Comparison of ENCODE assay signal across 10 cellular contexts in the genomic region with DNA sequence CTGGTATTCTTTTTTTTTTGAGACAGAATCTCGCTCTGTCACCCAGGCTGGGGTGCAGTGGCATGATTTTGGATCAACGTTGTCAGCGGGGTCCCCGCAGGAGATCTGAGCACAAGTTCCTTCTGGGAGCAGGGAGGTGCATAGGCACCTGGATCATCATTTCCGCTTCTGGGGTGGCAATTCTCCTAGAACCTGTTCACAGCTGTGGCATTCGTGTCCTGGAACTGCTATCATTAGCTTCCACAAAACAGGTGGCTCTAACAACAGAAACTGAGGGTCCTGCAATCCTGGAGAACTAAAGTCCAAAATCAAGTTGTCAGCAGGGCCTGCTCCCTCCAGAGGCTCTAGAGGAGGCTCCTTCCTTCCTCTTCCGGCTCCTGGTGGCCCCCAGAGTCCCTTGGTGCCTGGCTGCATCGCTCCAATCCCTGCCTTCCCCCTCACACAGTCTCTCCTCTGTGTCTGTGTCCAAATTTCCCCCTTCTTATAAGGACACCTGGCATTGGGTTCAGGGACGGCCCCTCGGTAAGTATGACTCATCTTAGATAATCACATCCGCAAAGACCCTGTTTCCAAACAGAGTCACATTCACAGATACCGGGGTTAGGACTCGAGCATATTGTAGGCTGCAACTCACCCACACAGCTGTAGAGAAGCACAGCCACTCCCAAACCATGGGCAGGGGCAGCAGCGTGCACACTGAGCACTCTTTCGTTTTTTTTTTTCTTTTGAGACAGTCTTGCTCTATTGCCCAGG. TPM values are rescaled to one million over a fixed set of nuclear protein-coding genes. Genes with fewer than 3 reads are reported as not detected.
DNase-seq lines count a peak whose midpoint lies in the region; ATAC-seq, FAIRE-seq and TF ChIP-seq lines count a peak whose summit lies in the region.
"Had no signal": no experiment of that assay in that cellular context is flagged by ENCODE, and none has a peak within 500 bp of the region (broad histone marks: within the 10 kb centered on the region; RNA-seq: fewer than 3 reads in every experiment).

No MANE protein-coding gene starts in this region.

- WGBS in HepG2 (ENCODE audit: low lambda C conversion rate), result 29% methylated on average over 15 of the region's 15 CpGs
- 61 to 76% methylated on average over 15 of the region's 15 CpGs for WGBS in thyroid gland, 2 donors

- TF ChIP-seq EP300 in HepG2 (IDR thresholded peaks at IDR 0.05; ENCODE audit: low read depth in 2 of 2, low read length in 2 of 2) (peak in 1 of 2 experiments; percentile 53; a peak in 1 of 4 replicates), HepG2 (CRISPR knock-in tag; IDR thresholded peaks at IDR 0.05; ENCODE audit: borderline replicate concordance) (no peak)

- TF ChIP-seq RAD21 in HepG2 (CRISPR knock-in tag; IDR thresholded peaks at IDR 0.05), result no peak

- in situ Hi-C loops in HepG2 (cut with HindIII; ENCODE audit: extremely low pct_ligation_motif_present, low pct_unique_long_range_greater_than_20kb), result no loop called here

- H3K4me2 ChIP-seq in HepG2 (ENCODE audit: low read depth, low read length), result peak overlapping the region; percentile 57

- BruUV-seq in HepG2 (replicated peaks; lab: Mats Ljungman, UMichigan), result TSS peak; percentile 91

- peak overlapping the region; percentile 27; the same call in 1 of the 2 replicates for H3K9ac ChIP-seq in HepG2 (ENCODE audit: insufficient read depth, low read depth, low read length)

- H3K27me3 ChIP-seq in HepG2 (ENCODE audit: control insufficient read depth in 1 of 2, insufficient read depth in 2 of 2, low read length in 2 of 2), result no peaks in the 10 kb centered on the region
- H3K27me3 ChIP-seq in thyroid gland, result no peaks in the 10 kb centered on the region

- H3K27ac ChIP-seq in HepG2 (ENCODE audit: extremely low read length, insufficient read depth, low read length) (no peak overlapping the region), thyroid gland (no peak overlapping the region)
- H3K27ac ChIP-seq: 22Rv1 had no signal

- ATAC-seq in GM21717 (IDR thresholded peaks at IDR 0.05; ENCODE audit: unreplicated experiment) (peak; percentile 46), HepG2 (peak; percentile 45), sciatic nerve (no peak)

- CTCF ChIA-PET in HepG2 (lab: Yijun Ruan, JAX; ENCODE audit: low intra/inter-chr PET ratio, low total read pairs), result no interaction called here

- H3K36me3 ChIP-seq in HepG2 (replicated peaks in 1 of 2; ENCODE audit: control insufficient read depth in 1 of 2, insufficient read depth in 2 of 2, low read length in 2 of 2) (no peaks in the 10 kb centered on the region), thyroid gland (no peaks in the 10 kb centered on the region)

- no peaks in the 10 kb centered on the region for H3K79me2 ChIP-seq in HepG2 (ENCODE audit: insufficient read depth, low read length)

- TF ChIP-seq POLR2A in HepG2 (IDR thresholded peaks at IDR 0.05; ENCODE audit: insufficient read depth in 1 of 2, low read depth in 2 of 2, low read length in 2 of 2), result peak in 1 of 2 experiments; percentile 31; a peak in 1 of 4 replicates
- TF ChIP-seq POLR2A in thyroid gland (IDR thresholded peaks at IDR 0.05), result no peak

- TF ChIP-seq CTCF in HepG2 (CRISPR knock-in tag; IDR thresholded peaks at IDR 0.05), result no peak
- TF ChIP-seq CTCF in thyroid gland (IDR thresholded peaks at IDR 0.05), result no peak

- H3K4me1 ChIP-seq in HepG2 (ENCODE audit: insufficient read depth, low read length), result peaks cover 70% of the 10 kb centered on the region
- peaks cover 7 to 12% of the 10 kb centered on the region in 2 donors for H3K4me1 ChIP-seq in thyroid gland

- H4K20me1 ChIP-seq in HepG2 (ENCODE audit: insufficient read depth, low read length), result no peaks in the 10 kb centered on the region

- no peak overlapping the region for H2AFZ ChIP-seq in HepG2 (ENCODE audit: low read length)

- FAIRE-seq in HTR-8/SVneo (lab: Jason Lieb, UNC) (peak; percentile 76), HepG2 (lab: Jason Lieb, UNC) (peak; percentile 60)

- peak overlapping the region in 1 of 3 experiments; percentile 20; a peak in 1 of 6 replicates for H3K4me3 ChIP-seq in HepG2 (replicated peaks in 1 of 3; ENCODE audit: insufficient read depth in 1 of 3, low read depth in 2 of 3, low read length in 3 of 3)
- no peak overlapping the region for H3K4me3 ChIP-seq in thyroid gland (replicated peaks in 1 of 3)

- POLR2A ChIA-PET in HepG2 (lab: Yijun Ruan, JAX), result interaction anchor here (0.5 to 10.2 kb wide), 11 partner anchors 15 to 62 kb away, joined by 3 to 228 read pairs (median 3); partner anchors contain the start of gene SLC7A5

- H3K9me3 ChIP-seq in HepG2 (ENCODE audit: low read length) (no peaks in the 10 kb centered on the region), thyroid gland (no peaks in the 10 kb centered on the region)

- peak; percentile 30 for DNase-seq in DMS 273 (lab: John Stamatoyannopoulos, UW; ENCODE audit: unreplicated experiment)
- no peak for DNase-seq in DMS 273 treated with DMSO at 0.1 percent for 48 hours (lab: John Stamatoyannopoulos, UW)
- DNase-seq in HTR-8/SVneo (ENCODE audit: insufficient read length, low spot score), result peak; percentile 43
- DNase-seq in HepG2 (ENCODE audit: low spot score), result peak; percentile 82
- no peak for DNase-seq in NCI-H345 treated with DMSO at 0.1 percent for 48 hours (lab: John Stamatoyannopoulos, UW; ENCODE audit: unreplicated experiment)
- DNase-seq in sciatic nerve (ENCODE audit: low spot score), result no peak
- DNase-seq in thyroid gland, result no peak
- DNase-seq: NCI-H1092 had no signal

- intact Hi-C loops in HepG2 (cut with micrococcal nuclease; ENCODE audit: unreplicated experiment) (no loop called here), sciatic nerve (cut with DNase I) (no loop called here), thyroid gland (cut with DNase I) (no loop called here)

RNA-seq across cellular contexts. Expression of gene KLHDC4, which starts 43.5 kb away (rescaled TPM):
- total RNA-seq in HepG2 (2016; rRNA removed; fragmentation: Illumina TruSeq; extraction: Trizol) (26.7 and 31.8 TPM in 2 replicates), sciatic nerve (41.5 TPM), thyroid gland (10 to 100 TPM; 19.9 to 40.9 (median 30.3) TPM)
- total RNA-seq in HepG2 (2016; cell fraction: cytosol; rRNA removed; fragmentation: Illumina TruSeq; extraction: Trizol; ENCODE audit: low read depth), result 19.6 and 21.0 TPM in 2 replicates
- 27.2 and 34.0 TPM in 2 replicates for total RNA-seq in HepG2 (2016; cell fraction: insoluble cytoplasmic fraction; rRNA removed; fragmentation: Illumina TruSeq; extraction: Trizol)
- total RNA-seq in HepG2 (2016; cell fraction: membrane; rRNA removed; fragmentation: Illumina TruSeq; extraction: Trizol), result 12.7 and 13.0 TPM in 2 replicates
- 35.2 and 38.5 TPM in 2 replicates for total RNA-seq in HepG2 (2016; cell fraction: nucleus; rRNA removed; fragmentation: Illumina TruSeq; extraction: Trizol)
- polyA plus RNA-seq in HepG2 (2011; rRNA removed), result 18.7 and 22.7 TPM in 2 replicates
- 8.9 and 14.1 TPM in 2 replicates for polyA plus RNA-seq in HepG2 (2011; cell fraction: cytosol; rRNA removed)
- 122 TPM in 2 replicates for polyA plus RNA-seq in HepG2 (2011; cell fraction: nucleus; rRNA removed)
- polyA plus RNA-seq in HepG2 (2012), result 24.2 and 33.3 TPM in 2 replicates
- polyA plus RNA-seq in HepG2 (2016; cell fraction: cytosol; fragmentation: Illumina TruSeq; extraction: Trizol; ENCODE audit: low read depth), result 3.6 TPM in 2 replicates
- polyA plus RNA-seq in HepG2 (2016; cell fraction: insoluble cytoplasmic fraction; fragmentation: Illumina TruSeq; extraction: Trizol; ENCODE audit: low read depth), result 25.4 and 27.5 TPM in 2 replicates
- polyA plus RNA-seq in HepG2 (2016; cell fraction: membrane; fragmentation: Illumina TruSeq; extraction: Trizol; ENCODE audit: low read depth), result 6.5 and 8.9 TPM in 2 replicates
- 82.6 and 96.2 TPM in 2 replicates for polyA plus RNA-seq in HepG2 (2016; cell fraction: nucleus; fragmentation: Illumina TruSeq; extraction: Trizol; ENCODE audit: insufficient read depth, low read depth)
- 24.4 and 42.1 TPM in 2 replicates for polyA minus RNA-seq in HepG2 (2011; rRNA and poly(A)+ RNA removed; ENCODE audit: low replicate concordance)
- polyA minus RNA-seq in HepG2 (2011; cell fraction: cytosol; rRNA and poly(A)+ RNA removed), result 8.9 and 11.7 TPM in 2 replicates
- polyA minus RNA-seq in HepG2 (2011; cell fraction: nucleus; rRNA and poly(A)+ RNA removed), result 42.6 and 46.6 TPM in 2 replicates

RNA-seq across cellular contexts. Expression of gene SLC7A5, which starts 60.0 kb away (rescaled TPM):
- total RNA-seq in HepG2 (2016; rRNA removed; fragmentation: Illumina TruSeq; extraction: Trizol) (84.4 and 155 TPM in 2 replicates), sciatic nerve (11.5 TPM), thyroid gland (1 to 10 TPM; 1.1 to 5.2 (median 2.2) TPM)
- total RNA-seq in HepG2 (2016; cell fraction: cytosol; rRNA removed; fragmentation: Illumina TruSeq; extraction: Trizol; ENCODE audit: low read depth), result 20.4 and 21.0 TPM in 2 replicates
- 65.4 and 165 TPM in 2 replicates for total RNA-seq in HepG2 (2016; cell fraction: insoluble cytoplasmic fraction; rRNA removed; fragmentation: Illumina TruSeq; extraction: Trizol)
- total RNA-seq in HepG2 (2016; cell fraction: membrane; rRNA removed; fragmentation: Illumina TruSeq; extraction: Trizol), result 76.8 and 82.0 TPM in 2 replicates
- 144 and 171 TPM in 2 replicates for total RNA-seq in HepG2 (2016; cell fraction: nucleus; rRNA removed; fragmentation: Illumina TruSeq; extraction: Trizol)
- 79.6 and 84.0 TPM in 2 replicates for polyA plus RNA-seq in HepG2 (2011; rRNA removed)
- 58.4 and 80.8 TPM in 2 replicates for polyA plus RNA-seq in HepG2 (2011; cell fraction: cytosol; rRNA removed)
- 118 and 147 TPM in 2 replicates for polyA plus RNA-seq in HepG2 (2011; cell fraction: nucleus; rRNA removed)
- polyA plus RNA-seq in HepG2 (2012), result 135 and 207 TPM in 2 replicates
- polyA plus RNA-seq in HepG2 (2016; cell fraction: cytosol; fragmentation: Illumina TruSeq; extraction: Trizol; ENCODE audit: low read depth), result 17.8 and 19.1 TPM in 2 replicates
- polyA plus RNA-seq in HepG2 (2016; cell fraction: insoluble cytoplasmic fraction; fragmentation: Illumina TruSeq; extraction: Trizol; ENCODE audit: low read depth), result 93.2 and 121 TPM in 2 replicates
- polyA plus RNA-seq in HepG2 (2016; cell fraction: membrane; fragmentation: Illumina TruSeq; extraction: Trizol; ENCODE audit: low read depth), result 56.5 and 59.3 TPM in 2 replicates
- polyA plus RNA-seq in HepG2 (2016; cell fraction: nucleus; fragmentation: Illumina TruSeq; extraction: Trizol; ENCODE audit: insufficient read depth, low read depth), result 307 and 313 TPM in 2 replicates
- 157 and 170 TPM in 2 replicates for polyA minus RNA-seq in HepG2 (2011; rRNA and poly(A)+ RNA removed; ENCODE audit: low replicate concordance)
- 88.7 and 88.8 TPM in 2 replicates for polyA minus RNA-seq in HepG2 (2011; cell fraction: cytosol; rRNA and poly(A)+ RNA removed)
- 35.7 and 42.5 TPM in 2 replicates for polyA minus RNA-seq in HepG2 (2011; cell fraction: nucleus; rRNA and poly(A)+ RNA removed)

Comparison
In these comparisons a context has a peak if more than half of its experiments do, and no peak if none do; other contexts are left out.
1. DNase-seq: peak in DMS 273 (single experiment), HTR-8/SVneo (single experiment) and HepG2 (single experiment); none in DMS 273 treated with DMSO at 0.1 percent for 48 hours (single experiment), NCI-H345 treated with DMSO at 0.1 percent for 48 hours (single experiment), sciatic nerve (single experiment) and thyroid gland (0 of 2).